Comparison of ENCODE assay signal across 8 cellular contexts in the genomic region with DNA sequence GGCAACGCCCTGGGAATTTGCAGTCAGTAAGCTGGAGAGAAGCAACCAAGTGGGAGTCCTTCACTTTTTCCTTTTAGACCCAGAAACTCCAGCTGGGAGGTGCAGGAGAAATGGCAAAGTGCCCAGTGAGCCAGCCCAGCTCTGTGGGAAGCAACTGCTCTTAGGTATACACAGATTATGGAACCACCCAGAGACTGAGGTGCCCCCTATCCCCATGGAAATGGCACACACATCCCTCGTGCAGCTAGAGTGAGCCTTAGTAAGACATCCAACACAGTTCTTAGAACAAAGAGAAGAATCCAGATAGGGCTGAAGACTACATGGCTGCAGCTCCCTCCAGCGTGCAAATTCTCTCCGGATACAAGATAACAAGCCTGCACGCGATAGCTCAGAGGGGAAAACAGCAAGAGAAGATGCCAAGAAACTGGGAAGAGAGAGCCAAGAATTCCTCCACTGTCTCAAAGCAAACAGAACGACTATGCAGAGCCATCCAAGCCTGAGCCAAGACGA. TPM values are rescaled to one million over a fixed set of nuclear protein-coding genes. Genes with fewer than 3 reads are reported as not detected.
DNase-seq lines count a peak whose midpoint lies in the region; ATAC-seq lines count a peak whose summit lies in the region.

No MANE protein-coding gene starts in this region.

- ATAC-seq in left ventricle myocardium superior = peak; percentile 75
- no peak for ATAC-seq in HG03280 (IDR thresholded peaks at IDR 0.05; ENCODE audit: unreplicated experiment)

- DNase-seq in H4 (ENCODE audit: low spot score) (peak; percentile 56), amniotic stem cell (lab: John Stamatoyannopoulos, UW) (peak; percentile 41), left ventricle myocardium superior (peak; percentile 44), smooth muscle cell of the brain vasculature (ENCODE audit: low read depth, low spot score) (peak; percentile 26), NCI-H510A treated with DMSO at 0.1 percent for 48 hours (lab: John Stamatoyannopoulos, UW) (no peak), DMS53 (lab: John Stamatoyannopoulos, UW) (no peak)
- DNase-seq in effector CD8-positive, alpha-beta T cell (lab: John Stamatoyannopoulos, UW) = no peak

- intact Hi-C loops in left ventricle myocardium superior (cut with micrococcal nuclease) = no loop called here

RNA-seq across cellular contexts. Expression of a gene that starts 26.6 kb away (rescaled TPM):
- total RNA-seq in H4 (2014; rRNA removed; shearing (Covaris generic)) = 50.0 and 58.6 TPM in 2 replicates
- 33.9 TPM for total RNA-seq in left ventricle myocardium superior

RNA-seq across cellular contexts. Expression of a gene that starts 51.2 kb away (rescaled TPM):
- total RNA-seq in H4 (2014; rRNA removed; shearing (Covaris generic)) = 24.9 and 28.3 TPM in 2 replicates
- total RNA-seq in left ventricle myocardium superior = 35.9 TPM

Comparison
In these comparisons a context has a peak if more than half of its experiments do, and no peak if none do; other contexts are left out.
1. DNase-seq: peak in H4 (single experiment), amniotic stem cell (single experiment), left ventricle myocardium superior (single experiment) and smooth muscle cell of the brain vasculature (single experiment); none in effector CD8-positive, alpha-beta T cell (single experiment), NCI-H510A treated with DMSO at 0.1 percent for 48 hours (single experiment) and DMS53 (single experiment).